25 cellular contexts compared by ENCODE assay signal in genomic region chr1:41312991-41313645, GRCh38. TPM values are rescaled to one million over a fixed set of nuclear protein-coding genes. Genes with fewer than 3 reads are reported as not detected.
DNase-seq lines count a peak whose midpoint lies in the region; ATAC-seq, FAIRE-seq and TF ChIP-seq lines count a peak whose summit lies in the region.
"Had no signal": no experiment of that assay in that cellular context is flagged by ENCODE, and none has a peak within 500 bp of the region (broad histone marks: within the 10 kb centered on the region; RNA-seq: fewer than 3 reads in every experiment).

No MANE protein-coding gene starts in this region.

- WGBS in heart right ventricle, 2 donors, result 79 to 84% methylated on average over 4 of the region's 4 CpGs
- 85% methylated on average over 4 of the region's 4 CpGs; no CpG with 5 or more reads in 1 of the 2 experiments for WGBS in H1 (ENCODE audit: extremely low coverage in 1 of 2, insufficient coverage in 1 of 2, insufficient read length in 1 of 2, insufficient replicate concordance in 2 of 2, low coverage in 1 of 2, low lambda C conversion rate in 2 of 2, missing lambda C conversion rate in 1 of 2), 2 experiments
- WGBS in mesendoderm (ENCODE audit: extremely low coverage, insufficient coverage, low lambda C conversion rate), result no CpG with 5 or more reads among the region's 4 CpGs
- WGBS in testis, 2 donors, result 48 to 54% methylated on average over 4 of the region's 4 CpGs

- H3K4me3 ChIP-seq in heart right ventricle, result no peak overlapping the region
- no peak overlapping the region for H3K4me3 ChIP-seq in H1 (ENCODE audit: extremely low read depth in 1 of 4, insufficient read depth in 2 of 4, low read depth in 3 of 4, low read length in 4 of 4)
- H3K4me3 ChIP-seq in mesendoderm (ENCODE audit: low read length), result no peak overlapping the region
- no peak overlapping the region for H3K4me3 ChIP-seq in testis
- no peak overlapping the region for H3K4me3 ChIP-seq in effector memory CD4-positive, alpha-beta T cell (ENCODE audit: insufficient read depth, low read depth, low read length, poor library complexity, severe bottlenecking)
- H3K4me3 ChIP-seq: A549; BLaER1 treated with 17β-estradiol and CSF1 and Interleukin-3, amounts not matched to agents 10 nM and 100 nM; spleen had no signal

- no peak overlapping the region for H2BK15ac ChIP-seq in H1 (ENCODE audit: low read length)
- H2BK15ac ChIP-seq in mesendoderm (replicated peaks; ENCODE audit: low read depth), result no peak overlapping the region

- H2AK5ac ChIP-seq in H1 (ENCODE audit: low read depth, low read length) (no peak overlapping the region), mesendoderm (ENCODE audit: low read length) (no peak overlapping the region)

- H3K4me2 ChIP-seq in H1 (ENCODE audit: insufficient read depth in 1 of 2, low read depth in 2 of 2, low read length in 2 of 2), result no peak overlapping the region
- H3K4me2 ChIP-seq in mesendoderm (ENCODE audit: low read length), result no peak overlapping the region
- H3K4me2 ChIP-seq: A549; BLaER1 treated with 17β-estradiol and CSF1 and Interleukin-3, amounts not matched to agents 10 nM and 100 nM had no signal

- no peak for TF ChIP-seq POLR2A in H1 (IDR thresholded peaks at IDR 0.05; ENCODE audit: control extremely low read depth in 1 of 2, low read depth in 2 of 2, low read length in 2 of 2)
- TF ChIP-seq POLR2A in testis (IDR thresholded peaks at IDR 0.05), result no peak

- H2BK120ac ChIP-seq in H1 (replicated peaks; ENCODE audit: low read depth, low read length), result no peak overlapping the region
- H2BK120ac ChIP-seq in mesendoderm (ENCODE audit: low read depth, low read length), result no peak overlapping the region

- H2AFZ ChIP-seq in H1 (ENCODE audit: low read length), result 0 out of 2 replicates have a peak overlapping the region, but pooled peaks have one; percentile 13

- POLR2A ChIA-PET in H1 (lab: Charles Lee; ENCODE audit: partially characterized antibody), result no interaction called here

- no peak overlapping the region for H3K4me3 Mint-ChIP-seq in activated T-cell treated with anti-CD3 and anti-CD28 coated beads, Interleukin-2, amount 50 U/mL, for 24 hours
- H3K4me3 Mint-ChIP-seq in immature natural killer cell, result no peak overlapping the region
- H3K4me3 Mint-ChIP-seq: activated CD4-positive, alpha-beta memory T cell treated with anti-CD3 and anti-CD28 coated beads, Interleukin-2, amount 10 ng/mL, durations not matched to agents 7 days and 5 days; activated naive CD8-positive, alpha-beta T cell treated with anti-CD3 and anti-CD28 coated beads, Interleukin-2, amount 10 ng/mL, durations not matched to agents 7 days and 5 days; naive thymus-derived CD4-positive, alpha-beta T cell; type B pancreatic cell had no signal

- no peak overlapping the region for H3K14ac ChIP-seq in H1 (ENCODE audit: insufficient read length)

- H3K23me2 ChIP-seq in H1 (ENCODE audit: low read depth, low read length), result peaks cover 4% of the 10 kb centered on the region; the same call in 1 of the 2 replicates

- no peak overlapping the region for H4K8ac ChIP-seq in H1 (ENCODE audit: extremely low read depth, insufficient read depth, low read length)
- no peak overlapping the region for H4K8ac ChIP-seq in mesendoderm (ENCODE audit: low read depth, low read length)

- intact Hi-C loops in heart right ventricle (cut with DNase I) (no loop called here), cardiac septum (cut with DNase I) (no loop called here), testis (cut with DNase I; ENCODE audit: low total_unique reads) (no loop called here)

- no peaks in the 10 kb centered on the region for H3K9me3 Mint-ChIP-seq in activated T-cell treated with anti-CD3 and anti-CD28 coated beads, Interleukin-2, amount 50 U/mL, for 24 hours
- H3K9me3 Mint-ChIP-seq in immature natural killer cell, result peaks cover 0 to 12% (median 2%) of the 10 kb centered on the region in 6 donors
- H3K9me3 Mint-ChIP-seq: activated CD4-positive, alpha-beta memory T cell treated with anti-CD3 and anti-CD28 coated beads, Interleukin-2, amount 10 ng/mL, durations not matched to agents 7 days and 5 days; activated naive CD8-positive, alpha-beta T cell treated with anti-CD3 and anti-CD28 coated beads, Interleukin-2, amount 10 ng/mL, durations not matched to agents 7 days and 5 days had no signal

- H3K23ac ChIP-seq in H1 (ENCODE audit: insufficient read length) (no peak overlapping the region), mesendoderm (ENCODE audit: low read length) (no peak overlapping the region)

- no peaks in the 10 kb centered on the region for H4K20me1 ChIP-seq in H1 (replicated peaks in 1 of 2; ENCODE audit: control insufficient read depth in 1 of 2, insufficient read depth in 2 of 2, low read length in 2 of 2)
- H4K20me1 ChIP-seq: BLaER1 treated with 17β-estradiol and CSF1 and Interleukin-3, amounts not matched to agents 10 nM and 100 nM had no signal

- H3K27ac ChIP-seq in heart right ventricle, result peak overlapping the region in 3 of 10 donors; percentile 2 to 31 (median 3)
- H3K27ac ChIP-seq in H1 (ENCODE audit: low read depth, low read length), result no peak overlapping the region
- no peak overlapping the region for H3K27ac ChIP-seq in mesendoderm (ENCODE audit: low read depth, low read length)
- H3K27ac ChIP-seq in testis, result peak overlapping the region in 1 of 2 donors; percentile 46
- H3K27ac ChIP-seq in effector memory CD4-positive, alpha-beta T cell (ENCODE audit: insufficient read depth, low read length, poor library complexity, severe bottlenecking), result no peak overlapping the region
- H3K27ac ChIP-seq: A549; BLaER1 treated with 17β-estradiol and CSF1 and Interleukin-3, amounts not matched to agents 10 nM and 100 nM; spleen had no signal

- H3K36me3 ChIP-seq in heart right ventricle (no peaks in the 10 kb centered on the region), H1 (ENCODE audit: control insufficient read depth in 2 of 4, insufficient read depth in 4 of 4, low read length in 3 of 4) (no peaks in the 10 kb centered on the region), mesendoderm (ENCODE audit: control insufficient read depth, insufficient read depth, low read length) (no peaks in the 10 kb centered on the region), testis (ENCODE audit: low read depth, missing control alignments) (no peaks in the 10 kb centered on the region)
- no peaks in the 10 kb centered on the region for H3K36me3 ChIP-seq in effector memory CD4-positive, alpha-beta T cell (ENCODE audit: control insufficient read depth, insufficient read depth, low read length)
- H3K36me3 ChIP-seq: BLaER1 treated with 17β-estradiol and CSF1 and Interleukin-3, amounts not matched to agents 10 nM and 100 nM; spleen had no signal

- H3K4ac ChIP-seq in H1 (replicated peaks; ENCODE audit: insufficient read length, low read depth, low read length), result no peak overlapping the region
- H3K4ac ChIP-seq in mesendoderm (ENCODE audit: low read depth, low read length), result no peak overlapping the region

- TF ChIP-seq CTCF in heart right ventricle (IDR thresholded peaks at IDR 0.05) (no peak), H1 (IDR thresholded peaks at IDR 0.05; ENCODE audit: control extremely low read depth in 1 of 3, insufficient read depth in 1 of 3, low read depth in 1 of 3, low read length in 3 of 3) (no peak), testis (IDR thresholded peaks at IDR 0.05) (no peak)

- H3K27ac Mint-ChIP-seq in activated T-cell treated with anti-CD3 and anti-CD28 coated beads, Interleukin-2, amount 50 U/mL, for 24 hours, result no peak overlapping the region
- H3K27ac Mint-ChIP-seq in immature natural killer cell, result no peak overlapping the region
- H3K27ac Mint-ChIP-seq: activated CD4-positive, alpha-beta memory T cell treated with anti-CD3 and anti-CD28 coated beads, Interleukin-2, amount 10 ng/mL, durations not matched to agents 7 days and 5 days; activated naive CD8-positive, alpha-beta T cell treated with anti-CD3 and anti-CD28 coated beads, Interleukin-2, amount 10 ng/mL, durations not matched to agents 7 days and 5 days; naive thymus-derived CD4-positive, alpha-beta T cell; type B pancreatic cell had no signal

- H3K27me3 Mint-ChIP-seq in activated T-cell treated with anti-CD3 and anti-CD28 coated beads, Interleukin-2, amount 50 U/mL, for 24 hours, result no peaks in the 10 kb centered on the region
- peaks cover 0 to under 1% (median 0%) of the 10 kb centered on the region in 3 donors for H3K27me3 Mint-ChIP-seq in immature natural killer cell (ENCODE audit: low read depth in 3 of 3)

- H3K4me1 ChIP-seq in heart right ventricle (peaks cover 0 to 6% (median 0%) of the 10 kb centered on the region in 9 donors), H1 (replicated peaks in 1 of 4; ENCODE audit: control insufficient read depth in 3 of 4, insufficient read depth in 4 of 4, low read length in 3 of 4) (peaks cover 0 to 14% (median 2%) of the 10 kb centered on the region in 4 experiments; a peak in 4 of 7 replicates), mesendoderm (ENCODE audit: control insufficient read depth, low read depth, low read length) (no peaks in the 10 kb centered on the region), testis (peaks cover 8% of the 10 kb centered on the region)
- H3K4me1 ChIP-seq in effector memory CD4-positive, alpha-beta T cell (ENCODE audit: control insufficient read depth, insufficient read depth, low read length, poor library complexity, severe bottlenecking), result no peaks in the 10 kb centered on the region
- H3K4me1 ChIP-seq: spleen had no signal

- no peak for FAIRE-seq in H1 (lab: Jason Lieb, UNC)
- FAIRE-seq: A549, TTC549 had no signal

- H4K5ac ChIP-seq in H1 (ENCODE audit: insufficient read length, low read depth, low read length) (no peak overlapping the region), mesendoderm (ENCODE audit: low read length) (no peak overlapping the region)

- H3K79me1 ChIP-seq in H1 (ENCODE audit: low read depth, low read length) (no peaks in the 10 kb centered on the region), mesendoderm (ENCODE audit: low read length) (no peaks in the 10 kb centered on the region)

- CTCF ChIA-PET in H1 (lab: Charles Lee; ENCODE audit: partially characterized antibody), result interaction anchor here (0.7 to 17.8 kb wide), 31 partner anchors 9 to 226 kb away, joined by 3 to 420 read pairs (median 5); no protein-coding TSS in a partner anchor

- H3K9me3 ChIP-seq in heart right ventricle (peaks cover 0 to 6% (median 0%) of the 10 kb centered on the region in 11 donors), H1 (ENCODE audit: insufficient read depth in 2 of 2, low read depth in 1 of 2, low read length in 1 of 2) (0 out of 4 replicates have a peak, but pooled peaks cover 0 to 3% of the 10 kb centered on the region in 2 experiments), testis (no peaks in the 10 kb centered on the region)
- no peaks in the 10 kb centered on the region for H3K9me3 ChIP-seq in effector memory CD4-positive, alpha-beta T cell (ENCODE audit: control insufficient read depth, low read length)
- H3K9me3 ChIP-seq: A549 had no signal

- H3K79me2 ChIP-seq in H1 (ENCODE audit: control insufficient read depth in 1 of 2, insufficient read depth in 2 of 2, low read length in 2 of 2) (no peaks in the 10 kb centered on the region), mesendoderm (ENCODE audit: control insufficient read depth, insufficient read depth, low read length) (no peaks in the 10 kb centered on the region)

- ATAC-seq in heart right ventricle, result peak in 7 of 8 donors; percentile 43 to 77 (median 64)

- H4K91ac ChIP-seq in H1 (replicated peaks; ENCODE audit: insufficient read length, low read length), result no peak overlapping the region

- no peaks in the 10 kb centered on the region for H3K36me3 Mint-ChIP-seq in activated T-cell treated with anti-CD3 and anti-CD28 coated beads, Interleukin-2, amount 50 U/mL, for 24 hours (ENCODE audit: low read depth)
- H3K36me3 Mint-ChIP-seq in immature natural killer cell, result peaks cover 3 to 4% (median 4%) of the 10 kb centered on the region in 3 donors
- H3K36me3 Mint-ChIP-seq: activated naive CD8-positive, alpha-beta T cell treated with anti-CD3 and anti-CD28 coated beads, Interleukin-2, amount 10 ng/mL, durations not matched to agents 7 days and 5 days; type B pancreatic cell had no signal

- no peak for TF ChIP-seq EP300 in H1 (IDR thresholded peaks at IDR 0.05; ENCODE audit: borderline replicate concordance in 1 of 2, low read depth in 2 of 2, low read length in 2 of 2)

- no peak overlapping the region for H3K56ac ChIP-seq in H1 (replicated peaks; ENCODE audit: insufficient read length, low read depth, low read length)
- H3K56ac ChIP-seq in mesendoderm (ENCODE audit: low read length), result peak overlapping the region; percentile 30

- H2BK20ac ChIP-seq in H1 (ENCODE audit: low read length), result no peak overlapping the region

- DNase-seq in heart right ventricle (no peak), cardiac septum (ENCODE audit: low spot score) (no peak), H1 (ENCODE audit: low read depth in 1 of 2, low spot score in 2 of 2) (no peak), mesendoderm (no peak), testis (peak; percentile 49), immature natural killer cell (no peak)
- no peak for DNase-seq in activated T-cell treated with anti-CD3 and anti-CD28 coated beads, Interleukin-2, amount 50 U/mL, for 24 hours
- DNase-seq in effector memory CD4-positive, alpha-beta T cell, result no peak
- DNase-seq: activated CD4-positive, alpha-beta memory T cell treated with anti-CD3 and anti-CD28 coated beads, Interleukin-2, amount 10 ng/mL, durations not matched to agents 7 days and 5 days; activated CD4-positive, CD25-positive, alpha-beta regulatory T cell treated with anti-CD3 and anti-CD28 coated beads, Interleukin-2, amount 50 U/mL, for 72 hours; activated gamma-delta T cell; activated naive CD8-positive, alpha-beta T cell treated with anti-CD3 and anti-CD28 coated beads, Interleukin-2, amount 10 ng/mL, durations not matched to agents 7 days and 5 days; cerebellar nuclear complex; HCEC 1CT; naive thymus-derived CD4-positive, alpha-beta T cell; NCI-H1436 treated with DMSO at 0.1 percent for 48 hours; NCI-H446 treated with DMSO at 0.1 percent for 48 hours; occipital lobe; spleen had no signal

- TF ChIP-seq RAD21 in H1 (IDR thresholded peaks at IDR 0.05 in 1 of 2, conservative IDR thresholded peaks at IDR 0.05 in 1 of 2; ENCODE audit: low read depth in 2 of 2, low read length in 2 of 2), result no peak

- no peaks in the 10 kb centered on the region for H3K4me1 Mint-ChIP-seq in activated T-cell treated with anti-CD3 and anti-CD28 coated beads, Interleukin-2, amount 50 U/mL, for 24 hours (ENCODE audit: low read depth)
- peaks cover 23 to 30% of the 10 kb centered on the region in 2 donors for H3K4me1 Mint-ChIP-seq in immature natural killer cell
- H3K4me1 Mint-ChIP-seq: activated CD4-positive, alpha-beta memory T cell treated with anti-CD3 and anti-CD28 coated beads, Interleukin-2, amount 10 ng/mL, durations not matched to agents 7 days and 5 days had no signal

- no peak overlapping the region for H3K9ac ChIP-seq in H1 (replicated peaks in 1 of 4; ENCODE audit: extremely low read depth in 1 of 4, low read depth in 3 of 4, low read length in 3 of 4)
- no peak overlapping the region for H3K9ac ChIP-seq in mesendoderm (ENCODE audit: low read length)
- H3K9ac ChIP-seq: BLaER1 treated with 17β-estradiol and CSF1 and Interleukin-3, amounts not matched to agents 10 nM and 100 nM had no signal

- H3K18ac ChIP-seq in H1 (ENCODE audit: extremely low read depth, low read length) (no peak overlapping the region), mesendoderm (ENCODE audit: low read length) (no peak overlapping the region)

- no peaks in the 10 kb centered on the region for H3K27me3 ChIP-seq in heart right ventricle
- H3K27me3 ChIP-seq in H1 (replicated peaks in 1 of 4; ENCODE audit: control insufficient read depth in 3 of 4, extremely low read depth in 1 of 4, insufficient read depth in 3 of 4, low read length in 3 of 4), result peaks cover 0 to 2% (median 0%) of the 10 kb centered on the region in 4 experiments; a peak in 1 of 7 replicates
- H3K27me3 ChIP-seq in mesendoderm (ENCODE audit: insufficient read depth, low read length, poor library complexity), result no peaks in the 10 kb centered on the region
- H3K27me3 ChIP-seq in testis, result no peaks in the 10 kb centered on the region
- H3K27me3 ChIP-seq in effector memory CD4-positive, alpha-beta T cell (replicated peaks; ENCODE audit: control insufficient read depth, insufficient read depth, low read length, poor library complexity, severe bottlenecking), result no peaks in the 10 kb centered on the region
- H3K27me3 ChIP-seq: BLaER1 treated with 17β-estradiol and CSF1 and Interleukin-3, amounts not matched to agents 10 nM and 100 nM; spleen had no signal

- H2BK5ac ChIP-seq in H1 (ENCODE audit: low read depth, low read length) (no peak overlapping the region), mesendoderm (ENCODE audit: low read length) (no peak overlapping the region)

- H2BK12ac ChIP-seq in H1 (ENCODE audit: low read depth, low read length), result no peak overlapping the region

RNA-seq across cellular contexts. Expression of gene FOXO6, which starts 48.1 kb away (rescaled TPM):
- total RNA-seq in heart right ventricle (1 to 10 TPM in 8 of 10 donors, under 1 TPM in 2; 0.30 to 2.6 (median 1.4) TPM), cardiac septum (2.0 TPM), testis (1 to 10 TPM; 3.8 to 4.5 TPM)
- polyA plus RNA-seq in heart right ventricle (under 1 TPM; 0.77 to 0.95 TPM), H1 (2011; rRNA removed) (0.59 and 1.2 TPM in 2 replicates), testis (ENCODE audit: insufficient read depth, low read depth, low replicate concordance) (2.4 TPM), immature natural killer cell (not detected)
- total RNA-seq in H1 (2021; fragmentation: NEBNext Ultra II Directional; extraction: Animal tissue kit (Norgen Biotek cat#: 25700)), result 3.0 and 3.8 TPM in 2 replicates
- 0.52 TPM for polyA plus RNA-seq in H1 (2011; cell fraction: cytosol; rRNA removed)
- 1.8 TPM for polyA plus RNA-seq in H1 (2011; cell fraction: nucleus; rRNA removed)
- 2.2 to 4.1 TPM (median 3.4 TPM) in 4 replicates for polyA plus RNA-seq in H1 (2012, experiment 1 of 2)
- polyA plus RNA-seq in H1 (2012, experiment 2 of 2), result 1.4 TPM
- polyA plus RNA-seq in H1 (2013, experiment 1 of 2), result 1.9 TPM
- polyA plus RNA-seq in H1 (2013, experiment 2 of 2), result 1.8 TPM
- 0.27 and 0.54 TPM in 2 replicates for polyA minus RNA-seq in H1 (2011; rRNA and poly(A)+ RNA removed)
- polyA minus RNA-seq in H1 (2011; cell fraction: cytosol; rRNA and poly(A)+ RNA removed), result 2.3 TPM
- polyA minus RNA-seq in H1 (2011; cell fraction: nucleus; rRNA and poly(A)+ RNA removed), result 2.8 TPM
- polyA plus RNA-seq in mesendoderm (2013, experiment 1 of 2), result 0.32 TPM
- polyA plus RNA-seq in mesendoderm (2013, experiment 2 of 2), result 0.36 TPM
- total RNA-seq: activated naive CD8-positive, alpha-beta T cell treated with anti-CD3 and anti-CD28 coated beads, Interleukin-2, amount 10 ng/mL, durations not matched to agents 7 days and 5 days; RPMI7951; T-helper 1 cell treated with Interleukin-12 subunit alpha and Interleukin-12 subunit beta and Interleukin-4 antibody, amounts not matched to agents 30 ng/mL and 1 ng/mL, for 36 hours had no signal
- polyA plus RNA-seq: naive thymus-derived CD4-positive, alpha-beta T cell had no signal
